ENCODE assay signal across 10 cellular contexts in the genomic region with DNA sequence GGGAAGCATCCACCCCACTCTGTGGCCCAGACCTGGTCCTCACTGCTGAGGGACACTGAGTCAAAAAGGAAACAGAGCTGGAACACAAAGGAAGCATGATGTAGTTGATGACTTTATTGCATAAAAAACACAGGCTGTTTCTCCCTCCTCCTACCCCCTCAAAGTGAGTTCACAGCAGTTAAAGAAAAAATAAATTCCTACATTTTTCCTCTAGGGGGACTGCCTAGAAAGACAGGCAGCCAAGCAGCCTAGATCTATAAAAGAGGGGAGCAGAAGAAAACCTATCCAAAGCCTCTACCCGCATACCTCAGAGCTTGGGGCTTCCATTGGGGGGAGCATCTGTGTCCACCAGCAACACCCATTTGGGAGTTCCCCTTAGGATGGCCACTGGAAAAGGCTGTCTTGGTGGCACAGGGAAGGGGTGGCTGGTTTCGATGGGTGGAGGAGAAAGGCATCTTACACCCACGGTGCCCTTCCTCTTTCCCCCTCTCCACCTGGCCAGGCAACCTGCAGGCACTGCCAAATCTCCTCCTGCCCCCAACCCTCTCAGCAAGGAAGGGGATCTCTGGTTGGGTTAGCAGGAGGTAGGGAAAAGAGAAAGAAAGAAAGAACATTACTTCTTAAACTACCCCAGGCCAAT. TPM values are rescaled to one million over a fixed set of nuclear protein-coding genes. Genes with fewer than 3 reads are reported as not detected.
A peak's percentile ranks its signal among the peaks of the same experiment; 100 is the strongest.
DNase-seq lines count a peak whose midpoint lies in the region; ATAC-seq and TF ChIP-seq lines count a peak whose summit lies in the region.
"Had no signal": no experiment of that assay in that cellular context is flagged by ENCODE, and none has a peak within 500 bp of the region (broad histone marks: within the 10 kb centered on the region; RNA-seq: fewer than 3 reads in every experiment).

No MANE protein-coding gene starts in this region.

- H3K27me3 Mint-ChIP-seq in nephron (ENCODE audit: low read depth) (peaks cover 66% of the 10 kb centered on the region), T-cell (peaks cover 42 to 50% of the 10 kb centered on the region in 2 donors)

- CTCF ChIA-PET in T-cell (lab: Charles Lee): interaction anchor here (2.4 to 3.1 kb wide), 2 partner anchors 45 kb away, joined by 5 to 25 read pairs; no protein-coding TSS in a partner anchor

- peak; percentile 38 for DNase-seq in KBM-7
- DNase-seq in amniotic epithelial cell (ENCODE audit: low read depth): peak; percentile 70
- DNase-seq in SJCRH30: no peak
- DNase-seq in T-cell: no peak
- DNase-seq: activated effector memory CD4-positive, alpha-beta T cell treated with Interleukin-2 at 50 U/mL for 16 hours had no signal

- H3K4me3 Mint-ChIP-seq in nephron (peak overlapping the region in 2 of 3 experiments; percentile 15 to 36), T-cell (no peak overlapping the region)

- H4K20me1 ChIP-seq in DOHH2 (ENCODE audit: control insufficient read depth, insufficient read depth, low read depth, low read length): no peaks in the 10 kb centered on the region

- TF ChIP-seq CTCF in DOHH2 (IDR thresholded peaks at IDR 0.05; ENCODE audit: low read depth, low read length, poor library complexity, severe bottlenecking): peak; percentile 58
- TF ChIP-seq CTCF in nephron (IDR thresholded peaks at IDR 0.05; ENCODE audit: unreplicated experiment in 3 of 3): peak; percentile 29 to 46 (median 34)

- ATAC-seq in T-cell (replicated peaks in 1 of 4) (no peak), GM21529 (IDR thresholded peaks at IDR 0.05; ENCODE audit: unreplicated experiment) (no peak), HG03442 (IDR thresholded peaks at IDR 0.05; ENCODE audit: unreplicated experiment) (no peak)

- H3K4me1 Mint-ChIP-seq in nephron: peaks cover 49% of the 10 kb centered on the region
- H3K4me1 Mint-ChIP-seq in T-cell: peaks cover 35 to 41% (median 41%) of the 10 kb centered on the region in 3 donors

- H3K4me1 ChIP-seq in DOHH2 (ENCODE audit: control insufficient read depth, low read length): peaks cover 21% of the 10 kb centered on the region
- peaks cover 12% of the 10 kb centered on the region for H3K4me1 ChIP-seq in SJCRH30

- H3K27ac Mint-ChIP-seq in nephron: peak overlapping the region in 1 of 3 experiments; percentile 54
- no peak overlapping the region for H3K27ac Mint-ChIP-seq in T-cell

- POLR2A ChIA-PET in T-cell (lab: Charles Lee): no interaction called here

- no peaks in the 10 kb centered on the region for H3K9me2 ChIP-seq in DOHH2 (replicated peaks; ENCODE audit: control insufficient read depth, low read length)

- peaks cover 21% of the 10 kb centered on the region for H3K27me3 ChIP-seq in DOHH2 (ENCODE audit: control insufficient read depth, low read length)
- peaks cover 50% of the 10 kb centered on the region for H3K27me3 ChIP-seq in SJCRH30

- H3K9me3 Mint-ChIP-seq in nephron (no peaks in the 10 kb centered on the region), T-cell (no peaks in the 10 kb centered on the region)

- H3K27ac ChIP-seq in DOHH2 (ENCODE audit: low read depth, low read length) (no peak overlapping the region), SJCRH30 (no peak overlapping the region)
- H3K27ac ChIP-seq: neutrophil had no signal

- no peaks in the 10 kb centered on the region for H3K9me3 ChIP-seq in DOHH2 (ENCODE audit: control insufficient read depth, insufficient read depth, low read length)
- no peaks in the 10 kb centered on the region for H3K9me3 ChIP-seq in SJCRH30 (replicated peaks)
- H3K9me3 ChIP-seq: neutrophil had no signal

- H3K36me3 ChIP-seq in DOHH2 (ENCODE audit: control insufficient read depth, low read length) (no peaks in the 10 kb centered on the region), SJCRH30 (no peaks in the 10 kb centered on the region)
- H3K36me3 ChIP-seq: neutrophil had no signal

- in situ Hi-C loops in KBM-7 (cut with MboI; ENCODE audit: low pct_unique_long_range_greater_than_20kb, low sequenced_read_pairs): loop anchor here (10.0 to 25.0 kb wide), 2 partner anchors 50 to 117 kb away; partner anchors contain the start of genes CDK5RAP3, PRR15L and SP2

- H3K36me3 Mint-ChIP-seq in nephron (ENCODE audit: low read depth) (no peaks in the 10 kb centered on the region), T-cell (no peaks in the 10 kb centered on the region)

- H3F3A ChIP-seq in DOHH2 (ENCODE audit: control insufficient read depth, insufficient read depth): no peaks in the 10 kb centered on the region

- no peak overlapping the region for H3K4me2 ChIP-seq in DOHH2 (ENCODE audit: low read length)

- H3K4me3 ChIP-seq in DOHH2 (ENCODE audit: low read length) (no peak overlapping the region), SJCRH30 (no peak overlapping the region)

- no peaks in the 10 kb centered on the region; the same call in 1 of the 2 replicates for H3K79me2 ChIP-seq in DOHH2 (ENCODE audit: control insufficient read depth, low read length)

RNA-seq across cellular contexts. Expression of gene SCRN2, which starts 3.9 kb away (rescaled TPM):
- total RNA-seq in SJCRH30 (2014; rRNA removed; shearing (Covaris generic)): 8.0 and 12.9 TPM in 2 replicates
- total RNA-seq in T-cell: 10 to 100 TPM; 27.0 to 44.3 (median 40.6) TPM

RNA-seq across cellular contexts. Expression of gene SP6, which starts 6.0 kb away (rescaled TPM):
- total RNA-seq in SJCRH30 (2014; rRNA removed; shearing (Covaris generic)): not detected in 2 replicates
- total RNA-seq in T-cell: under 1 TPM; 0.10 to 0.26 (median 0.13) TPM

RNA-seq across cellular contexts. Expression of gene LRRC46, which starts 13.5 kb away (rescaled TPM):
- 0.18 and 0.34 TPM in 2 replicates for total RNA-seq in SJCRH30 (2014; rRNA removed; shearing (Covaris generic))
- total RNA-seq in T-cell: 1 to 10 TPM in 2 of 5 donors, under 1 TPM in 3; 0.20 to 1.0 (median 0.88) TPM

RNA-seq across cellular contexts. Expression of gene MRPL10, which starts 13.6 kb away (rescaled TPM):
- total RNA-seq in SJCRH30 (2014; rRNA removed; shearing (Covaris generic)): 45.1 and 46.7 TPM in 2 replicates
- total RNA-seq in T-cell: 10 to 100 TPM; 34.1 to 60.1 (median 41.6) TPM

RNA-seq across cellular contexts. Expression of gene OSBPL7, which starts 23.3 kb away (rescaled TPM):
- total RNA-seq in SJCRH30 (2014; rRNA removed; shearing (Covaris generic)): 8.3 and 10.5 TPM in 2 replicates
- 10 to 100 TPM; 40.4 to 57.1 (median 43.9) TPM for total RNA-seq in T-cell

Comparison
In these comparisons a context has a peak if more than half of its experiments do, and no peak if none do; other contexts are left out.
1. DNase-seq: peak in KBM-7 (single experiment) and amniotic epithelial cell (single experiment); none in SJCRH30 (0 of 2) and T-cell (0 of 34).
2. H3K4me3 Mint-ChIP-seq: peak in nephron (2 of 3); none in T-cell (0 of 3).